Comparison of ENCODE assay signal across 17 cellular contexts in genomic region chr7:30739691-30740090, GRCh38. TPM values are rescaled to one million over a fixed set of nuclear protein-coding genes. Genes with fewer than 3 reads are reported as not detected.
"Had no signal": no experiment of that assay in that cellular context is flagged by ENCODE, and none has a peak within 500 bp of the region (broad histone marks: within the 10 kb centered on the region; RNA-seq: fewer than 3 reads in every experiment).

No MANE protein-coding gene starts in this region.

- H3K4me1 Mint-ChIP-seq: brain, WTC11 had no signal

- DNase-seq: NCI-H524 treated with DMSO at 0.1 percent for 48 hours had no signal

- H3K4me3 ChIP-seq: MG63, Peyer's patch, SJSA1 had no signal

- H3K27ac Mint-ChIP-seq: activated CD4-positive, alpha-beta T cell treated with anti-CD3 and anti-CD28 coated beads for 36 hours; activated naive CD8-positive, alpha-beta T cell treated with anti-CD3 and anti-CD28 coated beads, Interleukin-2, amount 50 U/mL, for 24 hours; activated T-helper 2 cell treated with anti-CD3 and anti-CD28 coated beads, Interferon-gamma antibody, Interleukin-2, Interleukin-4, amounts not matched to agents 10 μg/mL and 5 μg/mL and 100 μg/mL, durations not matched to agents 14 hours and 24 hours and 36 hours; WTC11 had no signal

- H3K4me2 ChIP-seq: SK-N-SH had no signal

- FAIRE-seq: bronchial epithelial cell had no signal

- H3K9me3 ChIP-seq: MG63, SJSA1, SK-N-SH had no signal

- H3K4me1 ChIP-seq: Peyer's patch, SJSA1 had no signal

- H3K36me3 Mint-ChIP-seq: activated CD8-positive, alpha-beta memory T cell treated with anti-CD3 and anti-CD28 coated beads, Interleukin-2, amount 10 ng/mL, durations not matched to agents 7 days and 5 days; activated naive CD4-positive, alpha-beta T cell treated with anti-CD3 and anti-CD28 coated beads, Interleukin-2, amount 50 U/mL, for 24 hours; brain; WTC11 had no signal

- H3K4me3 Mint-ChIP-seq: activated CD4-positive, alpha-beta T cell treated with anti-CD3 and anti-CD28 coated beads for 36 hours; activated CD4-positive, alpha-beta T cell treated with anti-CD3 and anti-CD28 coated beads, Interleukin-2, amount 10 ng/mL, durations not matched to agents 7 days and 5 days; activated CD8-positive, alpha-beta memory T cell treated with anti-CD3 and anti-CD28 coated beads, Interleukin-2, amount 10 ng/mL, durations not matched to agents 7 days and 5 days; activated naive CD8-positive, alpha-beta T cell treated with anti-CD3 and anti-CD28 coated beads, Interleukin-2, amount 50 U/mL, for 24 hours; brain; T-helper 17 cell; WTC11 had no signal

- H3K36me3 ChIP-seq: MG63, Peyer's patch, SJSA1 had no signal

- H3K27me3 ChIP-seq: MG63, Peyer's patch had no signal

- H3K9ac ChIP-seq: SK-N-SH had no signal

- H3K27me3 Mint-ChIP-seq: activated CD4-positive, alpha-beta T cell treated with anti-CD3 and anti-CD28 coated beads for 36 hours; activated CD8-positive, alpha-beta memory T cell treated with anti-CD3 and anti-CD28 coated beads, Interleukin-2, amount 10 ng/mL, durations not matched to agents 7 days and 5 days; activated naive CD4-positive, alpha-beta T cell treated with anti-CD3 and anti-CD28 coated beads, Interleukin-2, amount 50 U/mL, for 24 hours; activated naive CD8-positive, alpha-beta T cell treated with anti-CD3 and anti-CD28 coated beads, Interleukin-2, amount 50 U/mL, for 24 hours; T-helper 17 cell had no signal

- H3K27ac ChIP-seq: Peyer's patch, SJSA1 had no signal

- H3K9me3 Mint-ChIP-seq: activated naive CD4-positive, alpha-beta T cell treated with anti-CD3 and anti-CD28 coated beads, Interleukin-2, amount 50 U/mL, for 24 hours; activated naive CD8-positive, alpha-beta T cell treated with anti-CD3 and anti-CD28 coated beads, Interleukin-2, amount 50 U/mL, for 24 hours; activated T-helper 2 cell treated with anti-CD3 and anti-CD28 coated beads, Interferon-gamma antibody, Interleukin-2, Interleukin-4, amounts not matched to agents 10 μg/mL and 5 μg/mL and 100 μg/mL, durations not matched to agents 14 hours and 24 hours and 36 hours had no signal

RNA-seq across cellular contexts. Expression of gene INMT, which starts 12.2 kb away (rescaled TPM):
- total RNA-seq: activated T-helper 2 cell treated with anti-CD3 and anti-CD28 coated beads, Interferon-gamma antibody, Interleukin-2, Interleukin-4, amounts not matched to agents 10 μg/mL and 5 μg/mL and 100 μg/mL, durations not matched to agents 14 hours and 24 hours and 36 hours; NCI-H460; PC-3 had no signal
- polyA plus RNA-seq: SK-N-SH had no signal

RNA-seq across cellular contexts. Expression of gene CRHR2, which starts 57.4 kb away (rescaled TPM):
- total RNA-seq: activated CD4-positive, alpha-beta T cell treated with anti-CD3 and anti-CD28 coated beads for 36 hours; activated CD4-positive, alpha-beta T cell treated with anti-CD3 and anti-CD28 coated beads, Interleukin-2, amount 10 ng/mL, durations not matched to agents 7 days and 5 days; activated CD8-positive, alpha-beta memory T cell treated with anti-CD3 and anti-CD28 coated beads, Interleukin-2, amount 10 ng/mL, durations not matched to agents 7 days and 5 days; activated T-helper 2 cell treated with anti-CD3 and anti-CD28 coated beads, Interferon-gamma antibody, Interleukin-2, Interleukin-4, amounts not matched to agents 10 μg/mL and 5 μg/mL and 100 μg/mL, durations not matched to agents 14 hours and 24 hours and 36 hours; bronchial epithelial cell; NCI-H460; PC-3; Peyer's patch; SJSA1; T-helper 17 cell had no signal
- polyA plus RNA-seq: SK-N-SH had no signal
